25 cellular contexts compared by ENCODE assay signal in the genomic region with DNA sequence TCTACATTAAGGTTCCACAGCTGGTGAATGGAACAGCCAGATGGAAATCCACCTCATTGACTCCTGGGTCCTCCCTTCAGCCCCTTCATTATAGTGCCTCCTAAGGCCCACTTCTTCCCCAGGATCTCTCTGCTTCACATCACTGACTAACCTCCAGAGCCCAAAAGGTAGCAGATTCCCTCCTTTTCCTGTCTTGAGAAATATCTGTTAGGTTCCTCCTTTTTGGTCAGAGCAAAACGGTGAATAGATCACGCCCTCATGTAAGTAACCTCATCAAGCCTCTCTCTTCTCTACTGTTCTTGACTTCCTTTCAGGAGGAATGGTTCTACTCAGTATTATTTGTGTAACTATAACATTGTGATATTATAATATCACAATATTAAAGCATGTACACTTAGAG.
"Had no signal": no experiment of that assay in that cellular context is flagged by ENCODE, and none has a peak within 500 bp of the region (broad histone marks: within the 10 kb centered on the region; RNA-seq: fewer than 3 reads in every experiment).

No MANE protein-coding gene starts in this region.

- H3K9me3 ChIP-seq: adrenal gland, Peyer's patch, SJSA1, SK-N-SH had no signal

- H3K36me3 ChIP-seq: adrenal gland, Peyer's patch, SJSA1 had no signal

- H3K36me3 Mint-ChIP-seq: activated naive CD4-positive, alpha-beta T cell treated with anti-CD3 and anti-CD28 coated beads, Interleukin-2, amount 50 U/mL, for 72 hours; brain had no signal

- ATAC-seq: activated CD8-positive, alpha-beta T cell treated with anti-CD3 and anti-CD28 coated beads, Interleukin-2, amount 10 ng/mL, durations not matched to agents 7 days and 5 days; activated naive CD4-positive, alpha-beta T cell treated with anti-CD3 and anti-CD28 coated beads, Interleukin-2, amount 50 U/mL, for 72 hours had no signal

- H3K27ac Mint-ChIP-seq: activated CD4-positive, alpha-beta T cell treated with anti-CD3 and anti-CD28 coated beads, Interleukin-2, amount 10 ng/mL, durations not matched to agents 7 days and 5 days; activated CD8-positive, alpha-beta T cell treated with anti-CD3 and anti-CD28 coated beads, Interleukin-2, amount 10 ng/mL, durations not matched to agents 7 days and 5 days; activated naive CD4-positive, alpha-beta T cell treated with anti-CD3 and anti-CD28 coated beads for 36 hours; activated naive CD4-positive, alpha-beta T cell treated with anti-CD3 and anti-CD28 coated beads, Interleukin-2, amount 50 U/mL, for 72 hours; activated T-cell treated with anti-CD3 and anti-CD28 coated beads, Interleukin-2, amount 50 U/mL, for 24 hours; brain had no signal

- H3K4me1 ChIP-seq: adrenal gland, Peyer's patch, SJSA1 had no signal

- H3K4me1 Mint-ChIP-seq: activated CD4-positive, alpha-beta T cell treated with anti-CD3 and anti-CD28 coated beads, Interleukin-2, amount 10 ng/mL, durations not matched to agents 7 days and 5 days; brain had no signal

- H3K27ac ChIP-seq: adrenal gland, Peyer's patch, SJSA1 had no signal

- H3K4me3 Mint-ChIP-seq: activated CD4-positive, alpha-beta T cell treated with anti-CD3 and anti-CD28 coated beads, Interleukin-2, amount 10 ng/mL, durations not matched to agents 7 days and 5 days; activated CD8-positive, alpha-beta T cell treated with anti-CD3 and anti-CD28 coated beads, Interleukin-2, amount 10 ng/mL, durations not matched to agents 7 days and 5 days; activated naive CD4-positive, alpha-beta T cell treated with anti-CD3 and anti-CD28 coated beads for 36 hours; activated T-cell treated with anti-CD3 and anti-CD28 coated beads, Interleukin-2, amount 50 U/mL, for 24 hours; brain had no signal

- H3K4me3 ChIP-seq: adrenal gland, Peyer's patch, SJSA1 had no signal

- DNase-seq: activated CD4-positive, alpha-beta T cell treated with anti-CD3 and anti-CD28 coated beads, Interleukin-2, amount 10 ng/mL, durations not matched to agents 7 days and 5 days; activated CD4-positive, alpha-beta T cell treated with anti-CD3 and anti-CD28 coated beads, Interleukin-2, amount 50 U/mL, for 48 hours; activated CD8-positive, alpha-beta T cell treated with anti-CD3 and anti-CD28 coated beads, Interleukin-2, amount 10 ng/mL, durations not matched to agents 7 days and 5 days; activated gamma-delta T cell treated with Interleukin-2 at 50 U/mL for 16 hours; activated naive CD4-positive, alpha-beta T cell treated with anti-CD3 and anti-CD28 coated beads for 36 hours; activated T-cell treated with anti-CD3 and anti-CD28 coated beads, Interleukin-2, amount 50 U/mL, for 24 hours; adrenal gland; anterior cingulate cortex; caudate nucleus; cerebellar nuclear complex; NCI-H1105; NCI-H1417 treated with DMSO at 0.1 percent for 48 hours; NCI-H187 treated with DMSO at 0.1 percent for 48 hours; NCI-H2081; NCI-H345; NCI-H524 treated with DMSO at 0.1 percent for 48 hours; NK-92 treated with Interleukin-12 subunit alpha and Interleukin-12 subunit beta, amount 100 ng/mL, for 24 hours; Peyer's patch; RPMI8226; SHP77 treated with DMSO at 0.1 percent for 48 hours; SK-N-SH; T1000 had no signal

- H3K27me3 ChIP-seq: adrenal gland, Peyer's patch, SJSA1 had no signal

- H3K9me3 Mint-ChIP-seq: activated CD4-positive, alpha-beta T cell treated with anti-CD3 and anti-CD28 coated beads, Interleukin-2, amount 10 ng/mL, durations not matched to agents 7 days and 5 days; activated naive CD4-positive, alpha-beta T cell treated with anti-CD3 and anti-CD28 coated beads for 36 hours had no signal
